Comparison of ENCODE assay signal across 27 cellular contexts in genomic region chr12:23830210-23830609, GRCh38.
"Had no signal": no experiment of that assay in that cellular context is flagged by ENCODE, and none has a peak within 500 bp of the region (broad histone marks: within the 10 kb centered on the region; RNA-seq: fewer than 3 reads in every experiment).

No MANE protein-coding gene starts in this region.

- DNase-seq: activated CD4-positive, alpha-beta T cell treated with anti-CD3 and anti-CD28 coated beads, Interleukin-2, amount 50 U/mL, for 4 hours; activated CD8-positive, alpha-beta memory T cell treated with anti-CD3 and anti-CD28 coated beads for 24 hours; activated CD8-positive, alpha-beta memory T cell treated with anti-CD3 and anti-CD28 coated beads, Interleukin-2, amount 50 U/mL, for 4 hours; activated naive CD4-positive, alpha-beta T cell; activated T-cell treated with anti-CD3 and anti-CD28 coated beads, Interleukin-2, amount 50 U/mL, for 4 hours; adrenal gland; central memory CD4-positive, alpha-beta T cell; effector memory CD4-positive, alpha-beta T cell; gastrocnemius medialis; posterior cingulate gyrus; sigmoid colon; stimulated activated CD4-positive, alpha-beta T cell treated with anti-CD3 and anti-CD28 coated beads, Interleukin-15, amount 100 ng/mL, for 24 hours; stimulated activated naive B cell treated with anti-CD40 and anti-IgM and Interleukin-4, amounts not matched to agents 10 μg/mL and 1 μg/mL and 100 μg/mL, for 72 hours; T1000; testis; upper lobe of left lung had no signal

- H3K4me1 ChIP-seq: adrenal gland, ascending aorta, esophagus muscularis mucosa, gastrocnemius medialis, sigmoid colon, testis, upper lobe of left lung had no signal

- ATAC-seq: activated T-cell treated with anti-CD3 and anti-CD28 coated beads, Interleukin-2, amount 50 U/mL, for 4 hours; gastrocnemius medialis; stimulated activated naive B cell treated with anti-CD40 and anti-IgM and Interleukin-4, amounts not matched to agents 10 μg/mL and 1 μg/mL and 100 μg/mL, for 72 hours; WTC11 had no signal

- H3K27ac Mint-ChIP-seq: activated naive CD8-positive, alpha-beta T cell; activated T-helper 2 cell treated with anti-CD3 and anti-CD28 coated beads, Interferon-gamma antibody, Interleukin-2, Interleukin-4, amounts not matched to agents 10 μg/mL and 5 μg/mL and 100 μg/mL, durations not matched to agents 14 hours and 24 hours and 36 hours; memory B cell; nephron; stimulated activated naive B cell treated with anti-CD40 and anti-IgM and Interleukin-4, amounts not matched to agents 10 μg/mL and 1 μg/mL and 100 μg/mL, for 72 hours; T-helper 1 cell treated with Interleukin-12 subunit alpha and Interleukin-12 subunit beta and Interleukin-4 antibody, amounts not matched to agents 30 μg/mL and 1 μg/mL, for 36 hours; WTC11 had no signal

- H3K36me3 ChIP-seq: adrenal gland, ascending aorta, esophagus muscularis mucosa, gastrocnemius medialis, sigmoid colon, upper lobe of left lung had no signal

- H3K9me3 Mint-ChIP-seq: activated T-helper 2 cell treated with anti-CD3 and anti-CD28 coated beads, Interferon-gamma antibody, Interleukin-2, Interleukin-4, amounts not matched to agents 10 μg/mL and 5 μg/mL and 100 μg/mL, durations not matched to agents 14 hours and 24 hours and 36 hours; memory B cell; nephron; stimulated activated naive B cell treated with anti-CD40 and anti-IgM and Interleukin-4, amounts not matched to agents 10 μg/mL and 1 μg/mL and 100 μg/mL, for 72 hours; T-helper 1 cell treated with Interleukin-12 subunit alpha and Interleukin-12 subunit beta and Interleukin-4 antibody, amounts not matched to agents 30 μg/mL and 1 μg/mL, for 36 hours; WTC11 had no signal

- H3K27ac ChIP-seq: adrenal gland, ascending aorta, esophagus muscularis mucosa, gastrocnemius medialis, sigmoid colon, testis, upper lobe of left lung had no signal

- H3K9me3 ChIP-seq: adrenal gland, ascending aorta, esophagus muscularis mucosa, gastrocnemius medialis, sigmoid colon, testis, upper lobe of left lung had no signal

- H3K4me3 ChIP-seq: adrenal gland, ascending aorta, esophagus muscularis mucosa, gastrocnemius medialis, sigmoid colon, smooth muscle cell, testis, upper lobe of left lung had no signal

- H3K36me3 Mint-ChIP-seq: activated naive CD8-positive, alpha-beta T cell; memory B cell; stimulated activated naive B cell treated with anti-CD40 and anti-IgM and Interleukin-4, amounts not matched to agents 10 μg/mL and 1 μg/mL and 100 μg/mL, for 72 hours; WTC11 had no signal

- H3K4me2 ChIP-seq: smooth muscle cell had no signal

- FAIRE-seq: colon, endothelial cell of umbilical vein had no signal

- H3K4me3 Mint-ChIP-seq: activated naive CD8-positive, alpha-beta T cell; activated T-cell treated with anti-CD3 and anti-CD28 coated beads, Interleukin-2, amount 50 U/mL, for 4 hours; memory B cell; nephron; stimulated activated naive B cell treated with anti-CD40 and anti-IgM and Interleukin-4, amounts not matched to agents 10 μg/mL and 1 μg/mL and 100 μg/mL, for 72 hours; T-helper 1 cell treated with Interleukin-12 subunit alpha and Interleukin-12 subunit beta and Interleukin-4 antibody, amounts not matched to agents 30 μg/mL and 1 μg/mL, for 36 hours; WTC11 had no signal

- H3K27me3 ChIP-seq: adrenal gland, ascending aorta, esophagus muscularis mucosa, gastrocnemius medialis, sigmoid colon, testis, upper lobe of left lung had no signal

- H3K4me1 Mint-ChIP-seq: nephron had no signal

- H3K27me3 Mint-ChIP-seq: activated naive CD8-positive, alpha-beta T cell; memory B cell; stimulated activated naive B cell treated with anti-CD40 and anti-IgM and Interleukin-4, amounts not matched to agents 10 μg/mL and 1 μg/mL and 100 μg/mL, for 72 hours had no signal
